Comparison of ENCODE assay signal across 20 cellular contexts in genomic region chr9:112680731-112681402, GRCh38. TPM values are rescaled to one million over a fixed set of nuclear protein-coding genes. Genes with fewer than 3 reads are reported as not detected.
DNase-seq lines count a peak whose midpoint lies in the region; ATAC-seq, FAIRE-seq and TF ChIP-seq lines count a peak whose summit lies in the region.
"Had no signal": no experiment of that assay in that cellular context is flagged by ENCODE, and none has a peak within 500 bp of the region (broad histone marks: within the 10 kb centered on the region; RNA-seq: fewer than 3 reads in every experiment).

No MANE protein-coding gene starts in this region.

- no peak overlapping the region for H3K14ac ChIP-seq in trophoblast cell (ENCODE audit: low read length)

- peaks cover 7% of the 10 kb centered on the region for H3K4me1 Mint-ChIP-seq in CD8-positive, alpha-beta T cell (ENCODE audit: low read depth)

- POLR2A ChIA-PET in K562 (lab: Yijun Ruan, JAX), result interaction anchor here (0.6 kb wide), 1 partner anchor 274 kb away, joined by 3 read pairs; no protein-coding TSS in a partner anchor
- POLR2A ChIA-PET in CD8-positive, alpha-beta T cell (lab: Charles Lee), result interaction anchor here (0.5 to 0.7 kb wide), 2 partner anchors 13 to 158 kb away, joined by 3 read pairs; no protein-coding TSS in a partner anchor

- CTCF ChIA-PET in K562 (lab: Yijun Ruan, JAX; ENCODE audit: low intra/inter-chr PET ratio), result interaction anchor here (0.6 kb wide), 1 partner anchor 230 kb away, joined by 3 read pairs; no protein-coding TSS in a partner anchor
- CTCF ChIA-PET in CD8-positive, alpha-beta T cell (lab: Charles Lee), result no interaction called here

- H4K8ac ChIP-seq in trophoblast cell (ENCODE audit: low read depth, low read length), result no peak overlapping the region

- no peak for TF ChIP-seq CTCF in K562 (IDR thresholded peaks at IDR 0.05 in 2 of 3, conservative IDR thresholded peaks at IDR 0.05 in 1 of 3; ENCODE audit: insufficient read depth in 2 of 3, low read depth in 1 of 3, low read length in 3 of 3)
- no peak for TF ChIP-seq CTCF in CD8-positive, alpha-beta T cell (IDR thresholded peaks at IDR 0.05)

- H4K12ac ChIP-seq in trophoblast cell (ENCODE audit: low read depth, low read length), result no peak overlapping the region

- DNase-seq in ELF-1 (ENCODE audit: low read depth, low spot score) (peak; percentile 33), K562 (ENCODE audit: extremely low read depth in 1 of 4, low spot score in 3 of 4) (no peak), kidney glomerular epithelial cell (lab: John Stamatoyannopoulos, UW) (peak; percentile 7), trophoblast cell (no peak), NCI-H226 (no peak)
- DNase-seq in CD8-positive, alpha-beta T cell, result no peak
- no peak for DNase-seq in stimulated activated CD4-positive, alpha-beta T cell treated with anti-CD3 and anti-CD28 coated beads, Interleukin-4, amount 100 ng/mL, for 4 hours
- DNase-seq: CD8-positive, alpha-beta memory T cell; DMS79; HFFc6; KG1; MV-4-11; NCI-H1417; NCI-H187 treated with DMSO at 0.1 percent for 48 hours; NCI-H510A; NCI-H748 treated with DMSO at 0.1 percent for 48 hours; NK-92 treated with Interleukin-12 subunit alpha and Interleukin-12 subunit beta, amount 100 ng/mL, for 24 hours had no signal

- no peaks in the 10 kb centered on the region for H3K9me1 ChIP-seq in K562 (ENCODE audit: control insufficient read depth, insufficient read depth, low read length)

- TF ChIP-seq EP300 in K562 (IDR thresholded peaks at IDR 0.05; ENCODE audit: low read length), result no peak

- H3K27me3 ChIP-seq in K562 (ENCODE audit: control insufficient read depth in 2 of 2, insufficient read depth in 2 of 2, low read length in 2 of 2) (no peaks in the 10 kb centered on the region; a peak in 1 of 5 replicates), trophoblast cell (ENCODE audit: insufficient read depth, low read length) (no peaks in the 10 kb centered on the region)
- no peaks in the 10 kb centered on the region for H3K27me3 ChIP-seq in CD8-positive, alpha-beta T cell (ENCODE audit: insufficient read depth, low read length)
- H3K27me3 ChIP-seq: BLaER1 had no signal

- no peak overlapping the region for H4K91ac ChIP-seq in trophoblast cell (ENCODE audit: low read depth, low read length)

- no peak overlapping the region for H3K4me3 Mint-ChIP-seq in CD8-positive, alpha-beta T cell
- H3K4me3 Mint-ChIP-seq: CD8-positive, alpha-beta memory T cell; HFFc6 had no signal

- H3K9me3 ChIP-seq in K562 (replicated peaks; ENCODE audit: control insufficient read depth, insufficient read depth, low read depth, low read length), result peaks cover 4% of the 10 kb centered on the region; the same call in 1 of the 2 replicates
- H3K9me3 ChIP-seq in trophoblast cell (ENCODE audit: insufficient read depth, low read depth, low read length), result peaks cover 4% of the 10 kb centered on the region
- H3K9me3 ChIP-seq in CD8-positive, alpha-beta T cell (ENCODE audit: low read length), result peaks cover 5% of the 10 kb centered on the region

- no peak overlapping the region for H3K9ac ChIP-seq in K562 (ENCODE audit: insufficient read depth in 1 of 2, low read depth in 2 of 2, low read length in 2 of 2)
- H3K9ac ChIP-seq in trophoblast cell (ENCODE audit: low read length), result no peak overlapping the region
- H3K9ac ChIP-seq: BLaER1 had no signal

- intact Hi-C loops in K562 (cut with micrococcal nuclease), result no loop called here
- intact Hi-C loops in CD8-positive, alpha-beta T cell (cut with DNase I, micrococcal nuclease), result no loop called here

- H3K27ac ChIP-seq in K562 (ENCODE audit: extremely low read depth, low read depth, low read length) (no peak overlapping the region), trophoblast cell (ENCODE audit: low read depth, low read length) (no peak overlapping the region)
- H3K27ac ChIP-seq in CD8-positive, alpha-beta T cell (ENCODE audit: low read depth, low read length), result no peak overlapping the region
- H3K27ac ChIP-seq: BLaER1 had no signal

- no peaks in the 10 kb centered on the region for H3K79me1 ChIP-seq in trophoblast cell (ENCODE audit: low read length)

- peak overlapping the region; percentile 55 for H3K23ac ChIP-seq in trophoblast cell (ENCODE audit: low read length)

- peak in 1 of 2 experiments; percentile 17; a peak in 1 of 4 replicates for TF ChIP-seq RAD21 in K562 (CRISPR knock-in tag; conservative IDR thresholded peaks at IDR 0.05 in 1 of 2, IDR thresholded peaks at IDR 0.05 in 1 of 2)

- BruUV-seq in K562 (replicated peaks; lab: Mats Ljungman, UMichigan), result no TSS peak

- peak; percentile 48 for ATAC-seq in K562
- ATAC-seq in CD8-positive, alpha-beta T cell, result no peak
- ATAC-seq: Right ventricle myocardium inferior had no signal

- peaks cover 16% of the 10 kb centered on the region for H3K36me3 Mint-ChIP-seq in CD8-positive, alpha-beta T cell

- H2BK12ac ChIP-seq in trophoblast cell (ENCODE audit: low read length), result no peak overlapping the region

- no peak overlapping the region for H3K27ac Mint-ChIP-seq in CD8-positive, alpha-beta T cell
- H3K27ac Mint-ChIP-seq: HFFc6 had no signal

- H4K20me1 ChIP-seq in K562 (replicated peaks; ENCODE audit: control insufficient read depth, insufficient read depth, low read length), result no peaks in the 10 kb centered on the region
- H4K20me1 ChIP-seq: BLaER1 had no signal

- in situ Hi-C loops in K562 (cut with MboI), result no loop called here

- H3K79me2 ChIP-seq in K562 (ENCODE audit: control insufficient read depth, insufficient read depth, low read length) (no peaks in the 10 kb centered on the region), trophoblast cell (ENCODE audit: control insufficient read depth, insufficient read depth, low read length, poor library complexity) (no peaks in the 10 kb centered on the region)

- peaks cover 5% of the 10 kb centered on the region; the same call in 2 of the 3 replicates for H3K36me3 ChIP-seq in K562 (ENCODE audit: control insufficient read depth, insufficient read depth, low read length)
- H3K36me3 ChIP-seq in trophoblast cell (ENCODE audit: control insufficient read depth in 1 of 2, insufficient read depth in 2 of 2, low read length in 2 of 2), result peaks cover 3% of the 10 kb centered on the region in 2 experiments
- H3K36me3 ChIP-seq in CD8-positive, alpha-beta T cell (ENCODE audit: insufficient read depth, low read length), result no peaks in the 10 kb centered on the region

- no peak for FAIRE-seq in K562 (lab: Jason Lieb, UNC)
- FAIRE-seq: RCC 7860 had no signal

- H3K18ac ChIP-seq in trophoblast cell (ENCODE audit: low read length), result no peak overlapping the region

- H3K4me2 ChIP-seq in K562 (ENCODE audit: insufficient read depth, low read length) (no peak overlapping the region), trophoblast cell (ENCODE audit: low read length) (no peak overlapping the region)
- H3K4me2 ChIP-seq: BLaER1 had no signal

- no peak overlapping the region for H2AK5ac ChIP-seq in trophoblast cell (ENCODE audit: low read length)

- H2AFZ ChIP-seq in K562 (ENCODE audit: low read depth, low read length) (0 out of 2 replicates have a peak overlapping the region, but pooled peaks have one; percentile 35), trophoblast cell (ENCODE audit: insufficient read depth, low read length, poor library complexity) (no peak overlapping the region)

- H2BK120ac ChIP-seq in trophoblast cell (ENCODE audit: insufficient read depth, low read length, poor library complexity), result no peak overlapping the region

- H3K9me3 Mint-ChIP-seq in CD8-positive, alpha-beta T cell, result peaks cover 16% of the 10 kb centered on the region

- peaks cover 5% of the 10 kb centered on the region for H3K27me3 Mint-ChIP-seq in CD8-positive, alpha-beta T cell (ENCODE audit: low read depth)

- 23% methylated on average over 6 of the region's 6 CpGs for whole genome bisulfite sequencing in K562 (ENCODE audit: insufficient coverage, low coverage, missing lambda C conversion rate)
- WGBS in trophoblast cell (ENCODE audit: extremely low coverage, insufficient coverage, insufficient read length), result no CpG with 5 or more reads among the region's 6 CpGs

- no peaks in the 10 kb centered on the region for H3K4me1 ChIP-seq in K562 (replicated peaks in 1 of 2; ENCODE audit: control insufficient read depth in 2 of 2, insufficient read depth in 2 of 2, low read length in 2 of 2)
- H3K4me1 ChIP-seq in trophoblast cell (ENCODE audit: control insufficient read depth in 1 of 2, insufficient read depth in 2 of 2, low read length in 2 of 2), result peaks cover 0 to 8% of the 10 kb centered on the region in 2 experiments
- H3K4me1 ChIP-seq in CD8-positive, alpha-beta T cell (ENCODE audit: insufficient read depth, low read length), result peaks cover 5% of the 10 kb centered on the region

- H2BK5ac ChIP-seq in trophoblast cell (ENCODE audit: low read depth, low read length, poor library complexity), result no peak overlapping the region

- no peak for TF ChIP-seq POLR2A in K562 (conservative IDR thresholded peaks at IDR 0.05)

- H3K4ac ChIP-seq in trophoblast cell (ENCODE audit: low read depth, low read length), result no peak overlapping the region

- H3K4me3 ChIP-seq in K562, result no peak overlapping the region
- H3K4me3 ChIP-seq in trophoblast cell (ENCODE audit: low read depth, low read length), result no peak overlapping the region
- H3K4me3 ChIP-seq in CD8-positive, alpha-beta T cell (ENCODE audit: low read depth, low read length), result no peak overlapping the region
- H3K4me3 ChIP-seq: BLaER1 had no signal

TF ChIP-seq in K562, 482 proteins besides CTCF, POLR2A, EP300 and RAD21 (continues in another document):
- TF ChIP-seq ATF7 (IDR thresholded peaks at IDR 0.05), result peak; percentile 52; the same call in 1 of the 2 replicates
- TF ChIP-seq TCF7 (IDR thresholded peaks at IDR 0.05; ENCODE audit: borderline replicate concordance), result no peak
- TF ChIP-seq ESRRA (IDR thresholded peaks at IDR 0.05; ENCODE audit: borderline replicate concordance, low read depth), result no peak

RNA-seq across cellular contexts. Expression of gene INIP, which starts 37.0 kb away (rescaled TPM):
- total RNA-seq in K562 (2011; cell fraction: chromatin; rRNA removed; ENCODE audit: low replicate concordance), result 11.0 and 32.0 TPM in 2 replicates
- 9.7 and 10.3 TPM in 2 replicates for total RNA-seq in K562 (2011; cell fraction: nucleolus; rRNA removed)
- 13.9 and 24.1 TPM in 2 replicates for total RNA-seq in K562 (2011; cell fraction: nucleoplasm; rRNA removed)
- total RNA-seq in K562 (2014; rRNA removed) (11.9 and 17.8 TPM in 2 replicates), K562 (2014; rRNA removed; fragmentation: Illumina TruSeq; extraction: Trizol) (38.8 and 47.6 TPM in 2 replicates), K562 (2015; rRNA removed; fragmentation: Illumina TruSeq; extraction: Trizol) (30.9 and 32.1 TPM in 2 replicates), K562 (2021) (28.5 and 33.0 TPM in 2 replicates)
- polyA plus RNA-seq in K562 (2011; rRNA removed) (47.2 and 56.8 TPM in 2 replicates), K562 (2014; fragmentation: Illumina TruSeq; extraction: Trizol) (28.7 and 37.3 TPM in 2 replicates), K562 (2014; fragmentation: Nextera tagmentation; extraction: Ambion mirVana) (10 to 100 TPM; 87.0 to 87.9 TPM), K562 (2014; rRNA removed) (26.0 and 30.0 TPM in 2 replicates)
- polyA plus RNA-seq in K562 (2011; cell fraction: cytosol; rRNA removed), result 9.6 and 24.1 TPM in 2 replicates
- 6.4 and 10.8 TPM in 2 replicates for polyA plus RNA-seq in K562 (2011; cell fraction: nucleus; rRNA removed)
- polyA plus RNA-seq in K562 (2012), result 20.4 and 29.5 TPM in 2 replicates
- polyA minus RNA-seq in K562 (2011; rRNA and poly(A)+ RNA removed), result 41.9 and 45.6 TPM in 2 replicates
- 9.2 and 13.8 TPM in 2 replicates for polyA minus RNA-seq in K562 (2011; cell fraction: cytosol; rRNA and poly(A)+ RNA removed)
- 7.0 and 10.2 TPM in 2 replicates for polyA minus RNA-seq in K562 (2011; cell fraction: nucleus; rRNA and poly(A)+ RNA removed)
- polyA plus RNA-seq in trophoblast cell (2013), result 12.7 and 12.8 TPM in 2 replicates
- total RNA-seq in CD8-positive, alpha-beta T cell, result 10 to 100 TPM; 11.7 to 17.2 TPM

Comparison
In these comparisons a context has a peak if more than half of its experiments do, and no peak if none do; other contexts are left out.
1. DNase-seq: peak in ELF-1 (single experiment) and kidney glomerular epithelial cell (single experiment); none in K562 (0 of 4), trophoblast cell (0 of 2), CD8-positive, alpha-beta T cell (0 of 7), stimulated activated CD4-positive, alpha-beta T cell treated with anti-CD3 and anti-CD28 coated beads, Interleukin-4, amount 100 ng/mL, for 4 hours (0 of 2) and NCI-H226 (single experiment).